ENCODE assay signal across 1 cellular context in genomic region chr7:108592633-108593277, GRCh38.
TF ChIP-seq lines count a peak whose summit lies in the region.

No MANE protein-coding gene starts in this region.

TF ChIP-seq in H1, 55 proteins besides CTCF, POLR2A, EP300 and RAD21:
- TF ChIP-seq CREB1 (IDR thresholded peaks at IDR 0.05) (no peak), TCF12 (IDR thresholded peaks at IDR 0.05; ENCODE audit: low read depth, low read length) (no peak), RBBP5 (IDR thresholded peaks at IDR 0.05; ENCODE audit: borderline replicate concordance, low read depth, low read length) (no peak), CHD1 (IDR thresholded peaks at IDR 0.05; ENCODE audit: low read depth, low read length) (no peak), E2F6 (IDR thresholded peaks at IDR 0.05) (no peak), SIRT6 (IDR thresholded peaks at IDR 0.05; ENCODE audit: low read length) (no peak), POLR2AphosphoS5 (IDR thresholded peaks at IDR 0.05; ENCODE audit: low read depth, low read length) (no peak)
TF ChIP-seq in H1: peak in this region for 0.
